ENCODE assay signal across 19 cellular contexts in genomic region chr1:238861342-238861741, GRCh38.
"Had no signal": no experiment of that assay in that cellular context is flagged by ENCODE, and none has a peak within 500 bp of the region (broad histone marks: within the 10 kb centered on the region; RNA-seq: fewer than 3 reads in every experiment).

No MANE protein-coding gene starts in this region.

- H3K4me3 ChIP-seq: coronary artery, esophagus squamous epithelium, left ventricle myocardium inferior, mucosa of descending colon, transverse colon, vagina had no signal

- FAIRE-seq: endothelial cell of umbilical vein, kidney had no signal

- H3K36me3 ChIP-seq: esophagus squamous epithelium, left ventricle myocardium inferior, transverse colon, vagina had no signal

- H3K9ac ChIP-seq: parathyroid adenoma had no signal

- H3K27ac ChIP-seq: coronary artery, esophagus squamous epithelium, left ventricle myocardium inferior, parathyroid adenoma, transverse colon, vagina had no signal

- H3K9me3 ChIP-seq: esophagus squamous epithelium, mucosa of descending colon, transverse colon, vagina had no signal

- H3K79me2 ChIP-seq: parathyroid adenoma had no signal

- DNase-seq: activated CD4-positive, alpha-beta T cell treated with anti-CD3 and anti-CD28 coated beads, Interleukin-2, amount 10 ng/mL, durations not matched to agents 7 days and 5 days; activated CD8-positive, alpha-beta memory T cell treated with anti-CD3 and anti-CD28 coated beads, Interleukin-2, amount 50 U/mL, for 48 hours; activated gamma-delta T cell treated with Interleukin-2 at 50 U/mL for 16 hours; activated T-cell treated with anti-CD3 and anti-CD28 coated beads, Interleukin-2, amount 50 U/mL, for 72 hours; amygdala; central memory CD4-positive, alpha-beta T cell; esophagus squamous epithelium; hippocampal formation; kidney; left ventricle myocardium inferior; mucosa of descending colon; naive thymus-derived CD8-positive, alpha-beta T cell; stimulated activated CD4-positive, alpha-beta T cell treated with anti-CD3 and anti-CD28 coated beads, Interleukin-12 subunit alpha, Interleukin-12 subunit beta, amount 100 ng/mL, for 4 hours; stimulated activated naive CD4-positive, alpha-beta T cell treated with Interleukin-2 at 50 U/mL for 16 hours; transverse colon had no signal

- H3K4me1 ChIP-seq: esophagus squamous epithelium, left ventricle myocardium inferior, parathyroid adenoma, transverse colon, vagina had no signal

- ATAC-seq: activated T-cell treated with anti-CD3 and anti-CD28 coated beads, Interleukin-2, amount 50 U/mL, for 72 hours; mucosa of descending colon; naive thymus-derived CD8-positive, alpha-beta T cell had no signal

- H3K27me3 ChIP-seq: esophagus squamous epithelium, transverse colon, vagina had no signal

- H2AFZ ChIP-seq: parathyroid adenoma had no signal
